8 cellular contexts compared by ENCODE assay signal in the genomic region with DNA sequence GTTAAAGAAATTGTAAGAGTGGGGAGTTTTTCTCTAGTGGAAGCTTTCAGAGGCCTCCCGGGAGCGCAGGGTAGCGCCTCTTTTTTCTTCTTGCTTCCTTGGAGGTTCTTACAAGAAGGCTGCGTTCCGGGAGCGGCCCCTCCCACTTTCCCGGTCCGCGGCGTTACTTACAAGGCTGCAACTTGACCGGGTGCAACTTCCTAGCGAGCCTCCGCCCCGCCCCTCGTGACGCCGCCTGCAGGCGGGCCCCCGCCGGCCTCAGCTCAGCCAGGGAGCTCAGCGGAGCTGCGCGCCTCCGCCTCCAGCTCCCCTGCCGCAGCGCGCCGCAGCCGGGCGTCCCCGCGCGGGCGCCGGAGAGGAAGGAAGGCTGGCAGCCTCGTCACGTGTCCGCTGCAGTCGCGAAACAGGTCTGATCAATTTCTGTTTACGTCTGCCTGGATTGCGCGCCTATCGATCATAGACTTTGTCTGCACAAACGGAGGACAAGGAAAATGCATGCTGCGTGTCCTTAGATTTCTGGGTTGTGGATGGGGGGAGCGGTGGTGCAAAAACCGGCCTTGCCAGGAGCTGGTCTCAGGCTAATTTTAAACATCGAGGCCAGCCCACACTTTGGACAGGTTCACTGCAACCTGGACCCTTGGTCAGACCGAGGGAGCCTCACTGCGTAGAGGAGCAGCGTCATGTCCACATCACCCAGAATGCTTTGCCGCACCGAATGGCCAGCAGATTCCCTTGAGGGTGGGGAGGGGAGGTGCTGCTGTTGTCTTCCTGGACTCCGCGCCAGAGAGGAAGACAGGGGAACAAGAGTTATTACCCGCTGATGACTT. TPM values are rescaled to one million over a fixed set of nuclear protein-coding genes. Genes with fewer than 3 reads are reported as not detected.
A peak's percentile ranks its signal among the peaks of the same experiment; 100 is the strongest.
DNase-seq lines count a peak whose midpoint lies in the region; ATAC-seq and TF ChIP-seq lines count a peak whose summit lies in the region.

A gene with protein sequence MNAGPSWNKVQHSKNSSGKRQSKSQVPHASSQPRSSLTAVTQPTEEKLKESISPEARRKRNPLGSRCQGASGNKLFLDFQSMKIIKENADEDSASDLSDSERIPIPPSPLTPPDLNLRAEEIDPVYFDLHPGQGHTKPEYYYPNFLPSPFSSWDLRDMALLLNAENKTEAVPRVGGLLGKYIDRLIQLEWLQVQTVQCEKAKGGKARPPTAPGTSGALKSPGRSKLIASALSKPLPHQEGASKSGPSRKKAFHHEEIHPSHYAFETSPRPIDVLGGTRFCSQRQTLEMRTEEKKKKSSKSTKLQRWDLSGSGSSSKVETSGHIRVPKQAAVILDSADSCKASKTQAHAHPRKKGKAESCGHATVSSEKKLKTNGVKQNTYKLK (plus strand): TSS at position 261 of the 827 bp plus-strand sequence. CDS start 3,555 bp downstream, outside the sequence.
A gene with protein sequence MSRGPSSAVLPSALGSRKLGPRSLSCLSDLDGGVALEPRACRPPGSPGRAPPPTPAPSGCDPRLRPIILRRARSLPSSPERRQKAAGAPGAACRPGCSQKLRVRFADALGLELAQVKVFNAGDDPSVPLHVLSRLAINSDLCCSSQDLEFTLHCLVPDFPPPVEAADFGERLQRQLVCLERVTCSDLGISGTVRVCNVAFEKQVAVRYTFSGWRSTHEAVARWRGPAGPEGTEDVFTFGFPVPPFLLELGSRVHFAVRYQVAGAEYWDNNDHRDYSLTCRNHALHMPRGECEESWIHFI (minus strand): TSS at position 177 of the 827 bp plus-strand sequence. CDS start 374 bp downstream, outside the sequence.

- H3K4me1 Mint-ChIP-seq in CD4-positive, CD25-positive, alpha-beta regulatory T cell: peaks cover 39 to 60% (median 49%) of the 10 kb centered on the region in 4 donors
- H3K4me1 Mint-ChIP-seq in activated CD4-positive, alpha-beta memory T cell treated with anti-CD3 and anti-CD28 coated beads, Interleukin-2, amount 10 ng/mL, durations not matched to agents 7 days and 5 days: peaks cover 35% of the 10 kb centered on the region

- peak within 1 kb of the TSS; percentile 96 to 99 (median 98) for H3K27ac Mint-ChIP-seq in CD4-positive, CD25-positive, alpha-beta regulatory T cell
- H3K27ac Mint-ChIP-seq in activated CD4-positive, alpha-beta memory T cell treated with anti-CD3 and anti-CD28 coated beads, Interleukin-2, amount 10 ng/mL, durations not matched to agents 7 days and 5 days: peak within 1 kb of the TSS; percentile 97

- peak within 1 kb of the TSS; percentile 79 for H3K27ac ChIP-seq in CD4-positive, CD25-positive, alpha-beta regulatory T cell (ENCODE audit: insufficient read depth, low read length, poor library complexity, severe bottlenecking)
- H3K27ac ChIP-seq in duodenal mucosa (ENCODE audit: low read depth, low read length): peak within 1 kb of the TSS; percentile 92
- peak within 1 kb of the TSS; percentile 99 for H3K27ac ChIP-seq in lower lobe of right lung

- CTCF ChIA-PET in activated CD4-positive, alpha-beta memory T cell treated with anti-CD3 and anti-CD28 coated beads, Interleukin-2, amount 10 ng/mL, durations not matched to agents 7 days and 5 days (lab: Charles Lee): interaction anchor here (0.9 to 3.4 kb wide), 10 partner anchors 9 to 270 kb away, joined by 3 to 39 read pairs (median 8); no protein-coding TSS in a partner anchor

- no peaks in the 10 kb centered on the region for H3K9me3 ChIP-seq in CD4-positive, CD25-positive, alpha-beta regulatory T cell (ENCODE audit: control insufficient read depth in 2 of 2, low read length in 2 of 2)
- H3K9me3 ChIP-seq in duodenal mucosa (ENCODE audit: control insufficient read depth in 1 of 2, low read length in 2 of 2) (no peaks in the 10 kb centered on the region), lower lobe of right lung (no peaks in the 10 kb centered on the region)

- H3K36me3 Mint-ChIP-seq in CD4-positive, CD25-positive, alpha-beta regulatory T cell: peaks cover 9% of the 10 kb centered on the region
- H3K36me3 Mint-ChIP-seq in activated CD4-positive, alpha-beta memory T cell treated with anti-CD3 and anti-CD28 coated beads, Interleukin-2, amount 10 ng/mL, durations not matched to agents 7 days and 5 days (ENCODE audit: low read depth): peaks cover 24% of the 10 kb centered on the region

- H3K9me3 Mint-ChIP-seq in CD4-positive, CD25-positive, alpha-beta regulatory T cell: no peaks in the 10 kb centered on the region
- H3K9me3 Mint-ChIP-seq in activated CD4-positive, alpha-beta memory T cell treated with anti-CD3 and anti-CD28 coated beads, Interleukin-2, amount 10 ng/mL, durations not matched to agents 7 days and 5 days: no peaks in the 10 kb centered on the region

- peak; percentile 83 to 94 (median 87) for DNase-seq in CD4-positive, CD25-positive, alpha-beta regulatory T cell
- DNase-seq in NCI-H748 treated with DMSO at 0.1 percent for 48 hours (lab: John Stamatoyannopoulos, UW) (peak; percentile 67), lower lobe of right lung (peak; percentile 99)
- DNase-seq in activated CD4-positive, alpha-beta memory T cell treated with anti-CD3 and anti-CD28 coated beads, Interleukin-2, amount 10 ng/mL, durations not matched to agents 7 days and 5 days: peak; percentile 94
- DNase-seq in stimulated activated CD4-positive, alpha-beta T cell treated with anti-CD3 and anti-CD28 coated beads, TNF-alpha, amount 100 ng/mL, for 1 hour (ENCODE audit: low read depth in 3 of 3, low spot score in 1 of 3): peak; percentile 62 to 82 (median 70)

- TF ChIP-seq CTCF in lower lobe of right lung (IDR thresholded peaks at IDR 0.05): no peak

- POLR2A ChIA-PET in activated CD4-positive, alpha-beta memory T cell treated with anti-CD3 and anti-CD28 coated beads, Interleukin-2, amount 10 ng/mL, durations not matched to agents 7 days and 5 days (lab: Charles Lee): interaction anchor here (0.6 to 3.6 kb wide), 10 partner anchors 8 to 264 kb away, joined by 3 to 40 read pairs (median 4); no protein-coding TSS in a partner anchor

- intact Hi-C loops in lower lobe of right lung (cut with DNase I): no loop called here

- H3K4me3 Mint-ChIP-seq in CD4-positive, CD25-positive, alpha-beta regulatory T cell: peak within 1 kb of the TSS; percentile 95 to 99 (median 98)
- H3K4me3 Mint-ChIP-seq in activated CD4-positive, alpha-beta memory T cell treated with anti-CD3 and anti-CD28 coated beads, Interleukin-2, amount 10 ng/mL, durations not matched to agents 7 days and 5 days: peak within 1 kb of the TSS; percentile 89

- no peaks in the 10 kb centered on the region for H3K27me3 Mint-ChIP-seq in CD4-positive, CD25-positive, alpha-beta regulatory T cell
- no peaks in the 10 kb centered on the region for H3K27me3 Mint-ChIP-seq in activated CD4-positive, alpha-beta memory T cell treated with anti-CD3 and anti-CD28 coated beads, Interleukin-2, amount 10 ng/mL, durations not matched to agents 7 days and 5 days

- peaks cover 49% of the 10 kb centered on the region for H3K4me1 ChIP-seq in CD4-positive, CD25-positive, alpha-beta regulatory T cell (ENCODE audit: control insufficient read depth, insufficient read depth, low read length, poor library complexity, severe bottlenecking)
- peaks cover 42% of the 10 kb centered on the region in 2 donors for H3K4me1 ChIP-seq in duodenal mucosa (ENCODE audit: control insufficient read depth in 1 of 2, insufficient read depth in 2 of 2, low read length in 2 of 2)
- H3K4me1 ChIP-seq in lower lobe of right lung: peaks cover 40% of the 10 kb centered on the region

- H3K9ac ChIP-seq in duodenal mucosa (ENCODE audit: low read depth in 1 of 2, low read length in 2 of 2): peak within 1 kb of the TSS; percentile 75 to 96

- peaks cover 26% of the 10 kb centered on the region for H3K36me3 ChIP-seq in CD4-positive, CD25-positive, alpha-beta regulatory T cell (ENCODE audit: control insufficient read depth, insufficient read depth, low read length)
- H3K36me3 ChIP-seq in duodenal mucosa (ENCODE audit: control insufficient read depth in 1 of 2, insufficient read depth in 2 of 2, low read length in 2 of 2): peaks cover 12 to 29% of the 10 kb centered on the region in 2 donors
- H3K36me3 ChIP-seq in lower lobe of right lung: peaks cover 33% of the 10 kb centered on the region

- peak; percentile 97 for ATAC-seq in CD4-positive, CD25-positive, alpha-beta regulatory T cell (ENCODE audit: low read depth in 2 of 2)
- ATAC-seq in GM19397 (IDR thresholded peaks at IDR 0.05; ENCODE audit: unreplicated experiment) (peak; percentile 94), HG03565 (IDR thresholded peaks at IDR 0.05; ENCODE audit: unreplicated experiment) (peak; percentile 84), lower lobe of right lung (peak; percentile 99)

- H3K4me3 ChIP-seq in CD4-positive, CD25-positive, alpha-beta regulatory T cell (ENCODE audit: low read depth, low read length): peak within 1 kb of the TSS; percentile 94
- peak within 1 kb of the TSS; percentile 78 to 92 for H3K4me3 ChIP-seq in duodenal mucosa (ENCODE audit: low read depth in 1 of 2, low read length in 2 of 2)
- peak within 1 kb of the TSS; percentile 81 for H3K4me3 ChIP-seq in lower lobe of right lung

- no peaks in the 10 kb centered on the region for H3K27me3 ChIP-seq in CD4-positive, CD25-positive, alpha-beta regulatory T cell (ENCODE audit: control insufficient read depth, insufficient read depth, low read length)
- H3K27me3 ChIP-seq in duodenal mucosa (ENCODE audit: control insufficient read depth in 1 of 2, insufficient read depth in 2 of 2, low read length in 2 of 2): no peaks in the 10 kb centered on the region
- no peaks in the 10 kb centered on the region for H3K27me3 ChIP-seq in lower lobe of right lung (ENCODE audit: low read depth)

RNA-seq across cellular contexts. Expression of the first gene that starts in this region (rescaled TPM):
- 15.8 TPM for total RNA-seq in CD4-positive, CD25-positive, alpha-beta regulatory T cell
- polyA plus RNA-seq in CD4-positive, CD25-positive, alpha-beta regulatory T cell: 10 to 100 TPM; 23.3 to 30.1 (median 25.9) TPM
- total RNA-seq in activated CD4-positive, alpha-beta memory T cell treated with anti-CD3 and anti-CD28 coated beads, Interleukin-2, amount 10 ng/mL, durations not matched to agents 7 days and 5 days: 10 to 100 TPM; 26.5 to 27.4 TPM
- 26.8 TPM for total RNA-seq in lower lobe of right lung

RNA-seq across cellular contexts. Expression of the second gene that starts in this region (rescaled TPM):
- total RNA-seq in CD4-positive, CD25-positive, alpha-beta regulatory T cell: 5.3 TPM
- 1 to 10 TPM; 1.9 to 3.0 (median 2.1) TPM for polyA plus RNA-seq in CD4-positive, CD25-positive, alpha-beta regulatory T cell
- 10 to 100 TPM in 1 of 2 experiments, 1 to 10 TPM in 1; 9.7 to 10.3 TPM for total RNA-seq in activated CD4-positive, alpha-beta memory T cell treated with anti-CD3 and anti-CD28 coated beads, Interleukin-2, amount 10 ng/mL, durations not matched to agents 7 days and 5 days
- total RNA-seq in lower lobe of right lung: 12.1 TPM

Comparison
In these comparisons a context has a peak if more than half of its experiments do, and no peak if none do; other contexts are left out.
1. Peak in every context shown above with its lines: DNase-seq, ATAC-seq, H3K4me3 ChIP-seq and H3K27ac ChIP-seq.